In genomic region chr1:203555046-203555445, GRCh38 we compare ENCODE assay signal across 1 cellular context.
TF ChIP-seq lines count a peak whose summit lies in the region.

No MANE protein-coding gene starts in this region.

TF ChIP-seq in GM23338, 12 proteins besides CTCF, POLR2A, EP300 and RAD21 (continued from another document):
- TF ChIP-seq ZNF462 (CRISPR knock-in tag; IDR thresholded peaks at IDR 0.05) (no peak), NANOG (IDR thresholded peaks at IDR 0.05; ENCODE audit: borderline replicate concordance) (no peak), ZNF114 (CRISPR knock-in tag; IDR thresholded peaks at IDR 0.05) (no peak), ZNF331 (CRISPR knock-in tag; IDR thresholded peaks at IDR 0.05; ENCODE audit: low read depth) (no peak), JUNB (IDR thresholded peaks at IDR 0.05; ENCODE audit: unreplicated experiment) (no peak), CREB1 (CRISPR knock-in tag; IDR thresholded peaks at IDR 0.05; ENCODE audit: low read depth) (no peak), EZH2 (IDR thresholded peaks at IDR 0.05; ENCODE audit: low read depth, unreplicated experiment) (no peak), POLR2AphosphoS5 (IDR thresholded peaks at IDR 0.05; ENCODE audit: low read depth) (no peak), EZH2phosphoT487 (IDR thresholded peaks at IDR 0.05; ENCODE audit: unreplicated experiment) (no peak)
- TF ChIP-seq, protein P1, sequence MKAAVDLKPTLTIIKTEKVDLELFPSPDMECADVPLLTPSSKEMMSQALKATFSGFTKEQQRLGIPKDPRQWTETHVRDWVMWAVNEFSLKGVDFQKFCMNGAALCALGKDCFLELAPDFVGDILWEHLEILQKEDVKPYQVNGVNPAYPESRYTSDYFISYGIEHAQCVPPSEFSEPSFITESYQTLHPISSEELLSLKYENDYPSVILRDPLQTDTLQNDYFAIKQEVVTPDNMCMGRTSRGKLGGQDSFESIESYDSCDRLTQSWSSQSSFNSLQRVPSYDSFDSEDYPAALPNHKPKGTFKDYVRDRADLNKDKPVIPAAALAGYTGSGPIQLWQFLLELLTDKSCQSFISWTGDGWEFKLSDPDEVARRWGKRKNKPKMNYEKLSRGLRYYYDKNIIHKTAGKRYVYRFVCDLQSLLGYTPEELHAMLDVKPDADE (IDR thresholded peaks at IDR 0.05) = no peak
